ENCODE assay signal across 1 cellular context in the genomic region with DNA sequence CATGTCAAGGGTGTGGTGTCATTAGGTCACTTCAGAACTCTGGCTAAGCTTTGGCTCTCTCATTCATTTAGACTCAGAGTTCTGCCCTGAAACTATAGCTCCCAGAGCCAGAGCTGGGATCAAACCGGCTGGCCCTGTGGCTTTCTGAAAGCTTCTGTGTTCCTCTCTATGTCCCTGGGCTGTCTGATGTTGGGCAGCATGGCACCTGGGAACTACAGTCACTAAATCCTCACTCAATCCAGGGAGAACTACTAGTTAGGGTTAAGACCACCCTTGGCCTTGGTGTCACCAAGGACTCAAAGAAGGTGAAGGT.
A peak's percentile ranks its signal among the peaks of the same experiment; 100 is the strongest.
TF ChIP-seq lines count a peak whose summit lies in the region.

No MANE protein-coding gene starts in this region.

TF ChIP-seq in HepG2, 621 proteins besides CTCF, POLR2A, EP300 and RAD21:
- TF ChIP-seq ZNF558 (CRISPR knock-in tag; IDR thresholded peaks at IDR 0.05; ENCODE audit: borderline replicate concordance): 0 out of 2 replicates have a peak, but pooled peaks have one; percentile 18
- 0 out of 2 replicates have a peak, but pooled peaks have one; percentile 10 for TF ChIP-seq SP4 (CRISPR knock-in tag; IDR thresholded peaks at IDR 0.05)
- no peak for TF ChIP-seq GPN1 (CRISPR knock-in tag; IDR thresholded peaks at IDR 0.05; ENCODE audit: borderline replicate concordance)
- TF ChIP-seq, protein P1, sequence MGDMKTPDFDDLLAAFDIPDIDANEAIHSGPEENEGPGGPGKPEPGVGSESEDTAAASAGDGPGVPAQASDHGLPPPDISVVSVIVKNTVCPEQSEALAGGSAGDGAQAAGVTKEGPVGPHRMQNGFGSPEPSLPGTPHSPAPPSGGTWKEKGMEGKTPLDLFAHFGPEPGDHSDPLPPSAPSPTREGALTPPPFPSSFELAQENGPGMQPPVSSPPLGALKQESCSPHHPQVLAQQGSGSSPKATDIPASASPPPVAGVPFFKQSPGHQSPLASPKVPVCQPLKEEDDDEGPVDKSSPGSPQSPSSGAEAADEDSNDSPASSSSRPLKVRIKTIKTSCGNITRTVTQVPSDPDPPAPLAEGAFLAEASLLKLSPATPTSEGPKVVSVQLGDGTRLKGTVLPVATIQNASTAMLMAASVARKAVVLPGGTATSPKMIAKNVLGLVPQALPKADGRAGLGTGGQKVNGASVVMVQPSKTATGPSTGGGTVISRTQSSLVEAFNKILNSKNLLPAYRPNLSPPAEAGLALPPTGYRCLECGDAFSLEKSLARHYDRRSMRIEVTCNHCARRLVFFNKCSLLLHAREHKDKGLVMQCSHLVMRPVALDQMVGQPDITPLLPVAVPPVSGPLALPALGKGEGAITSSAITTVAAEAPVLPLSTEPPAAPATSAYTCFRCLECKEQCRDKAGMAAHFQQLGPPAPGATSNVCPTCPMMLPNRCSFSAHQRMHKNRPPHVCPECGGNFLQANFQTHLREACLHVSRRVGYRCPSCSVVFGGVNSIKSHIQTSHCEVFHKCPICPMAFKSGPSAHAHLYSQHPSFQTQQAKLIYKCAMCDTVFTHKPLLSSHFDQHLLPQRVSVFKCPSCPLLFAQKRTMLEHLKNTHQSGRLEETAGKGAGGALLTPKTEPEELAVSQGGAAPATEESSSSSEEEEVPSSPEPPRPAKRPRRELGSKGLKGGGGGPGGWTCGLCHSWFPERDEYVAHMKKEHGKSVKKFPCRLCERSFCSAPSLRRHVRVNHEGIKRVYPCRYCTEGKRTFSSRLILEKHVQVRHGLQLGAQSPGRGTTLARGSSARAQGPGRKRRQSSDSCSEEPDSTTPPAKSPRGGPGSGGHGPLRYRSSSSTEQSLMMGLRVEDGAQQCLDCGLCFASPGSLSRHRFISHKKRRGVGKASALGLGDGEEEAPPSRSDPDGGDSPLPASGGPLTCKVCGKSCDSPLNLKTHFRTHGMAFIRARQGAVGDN (CRISPR knock-in tag; IDR thresholded peaks at IDR 0.05): peak; percentile 19
